8 cellular contexts compared by ENCODE assay signal in genomic region chr3:57397175-57398026, GRCh38.
DNase-seq lines count a peak whose midpoint lies in the region; ATAC-seq and TF ChIP-seq lines count a peak whose summit lies in the region.

No MANE protein-coding gene starts in this region.

- no peak overlapping the region for H3K27ac Mint-ChIP-seq in mesothelial cell of epicardium

- H3K9me3 Mint-ChIP-seq in mesothelial cell of epicardium = peaks cover 25% of the 10 kb centered on the region

- H3K4me3 Mint-ChIP-seq in mesothelial cell of epicardium = no peak overlapping the region

- peak; percentile 92 for ATAC-seq in GM21528 (IDR thresholded peaks at IDR 0.05; ENCODE audit: low FRiP score, unreplicated experiment)

- DNase-seq in GM04503 (ENCODE audit: low read depth) = peak; percentile 8
- DNase-seq in HUDEP-2 (lab: John Stamatoyannopoulos, UW; ENCODE audit: unreplicated experiment in 76 of 76) = peak in 40 of 76 experiments; percentile 1 to 56 (median 18)
- DNase-seq in T follicular helper cell (ENCODE audit: low read depth) = peak; percentile 39
- DNase-seq in activated naive CD8-positive, alpha-beta T cell treated with anti-CD3 and anti-CD28 coated beads, Interleukin-2, amount 50 U/mL, for 16 hours (ENCODE audit: low read depth, low spot score) = peak; percentile 21
- peak; percentile 46 for DNase-seq in iPS DF 4.7 (ENCODE audit: extremely low read depth, low spot score)
- DNase-seq in stimulated activated CD4-positive, alpha-beta T cell treated with anti-CD3 and anti-CD28 coated beads, Interleukin-2, amount 100 ng/mL, for 24 hours = peak; percentile 52 to 55
- no peak for DNase-seq in mesothelial cell of epicardium (ENCODE audit: low spot score in 2 of 2, unreplicated experiment in 2 of 2)

- peaks cover 3% of the 10 kb centered on the region for H3K27me3 Mint-ChIP-seq in mesothelial cell of epicardium (ENCODE audit: low read depth)

- peaks cover 2% of the 10 kb centered on the region for H3K36me3 Mint-ChIP-seq in mesothelial cell of epicardium

- TF ChIP-seq CTCF in mesothelial cell of epicardium (IDR thresholded peaks at IDR 0.05; ENCODE audit: unreplicated experiment) = no peak

- no peaks in the 10 kb centered on the region for H3K4me1 Mint-ChIP-seq in mesothelial cell of epicardium

Comparison
In these comparisons a context has a peak if more than half of its experiments do, and no peak if none do; other contexts are left out.
1. DNase-seq: peak in GM04503 (single experiment), HUDEP-2 (40 of 76), T follicular helper cell (single experiment), activated naive CD8-positive, alpha-beta T cell treated with anti-CD3 and anti-CD28 coated beads, Interleukin-2, amount 50 U/mL, for 16 hours (single experiment), iPS DF 4.7 (single experiment) and stimulated activated CD4-positive, alpha-beta T cell treated with anti-CD3 and anti-CD28 coated beads, Interleukin-2, amount 100 ng/mL, for 24 hours (2 of 2); none in mesothelial cell of epicardium (0 of 2).